1 cellular context compared by ENCODE assay signal in genomic region chr20:54377992-54378773, GRCh38.
TF ChIP-seq lines count a peak whose summit lies in the region.

No MANE protein-coding gene starts in this region.

TF ChIP-seq in GM23338, 12 proteins besides CTCF, POLR2A, EP300 and RAD21 (continued from another document):
- TF ChIP-seq ETS1 (IDR thresholded peaks at IDR 0.05) (no peak), ZNF331 (CRISPR knock-in tag; IDR thresholded peaks at IDR 0.05; ENCODE audit: low read depth) (no peak), NANOG (IDR thresholded peaks at IDR 0.05; ENCODE audit: borderline replicate concordance) (no peak), EZH2phosphoT487 (IDR thresholded peaks at IDR 0.05; ENCODE audit: unreplicated experiment) (no peak), CREB1 (CRISPR knock-in tag; IDR thresholded peaks at IDR 0.05; ENCODE audit: low read depth) (no peak), JUNB (IDR thresholded peaks at IDR 0.05; ENCODE audit: unreplicated experiment) (no peak), POLR2AphosphoS5 (IDR thresholded peaks at IDR 0.05; ENCODE audit: low read depth) (no peak), ZNF462 (CRISPR knock-in tag; IDR thresholded peaks at IDR 0.05) (no peak), REST (IDR thresholded peaks at IDR 0.05; ENCODE audit: unreplicated experiment) (no peak), EZH2 (IDR thresholded peaks at IDR 0.05; ENCODE audit: low read depth, unreplicated experiment) (no peak), ZNF114 (CRISPR knock-in tag; IDR thresholded peaks at IDR 0.05) (no peak)
